ENCODE assay signal across 1 cellular context in genomic region chr9:92508018-92508417, GRCh38.
TF ChIP-seq lines count a peak whose summit lies in the region.

No MANE protein-coding gene starts in this region.

TF ChIP-seq in H1, 55 proteins besides CTCF, POLR2A, EP300 and RAD21 (continued from another document):
- TF ChIP-seq TCF12 (IDR thresholded peaks at IDR 0.05; ENCODE audit: low read depth, low read length) (no peak), FOSL1 (IDR thresholded peaks at IDR 0.05; ENCODE audit: insufficient read depth, low read depth, low read length) (no peak), CHD1 (IDR thresholded peaks at IDR 0.05; ENCODE audit: low read depth, low read length) (no peak), RNF2 (IDR thresholded peaks at IDR 0.05; ENCODE audit: borderline replicate concordance, low read depth, low read length, missing control alignments, poor library complexity, severe bottlenecking) (no peak), CBX8 (IDR thresholded peaks at IDR 0.05; ENCODE audit: borderline replicate concordance, low read depth, low read length) (no peak), HDAC6 (IDR thresholded peaks at IDR 0.05; ENCODE audit: low read depth, low read length) (no peak), RFX5 (IDR thresholded peaks at IDR 0.05; ENCODE audit: borderline replicate concordance, low read depth, low read length) (no peak), JUN (IDR thresholded peaks at IDR 0.05; ENCODE audit: low read depth, low read length) (no peak), KDM1A (IDR thresholded peaks at IDR 0.05; ENCODE audit: borderline replicate concordance, low read length) (no peak), PHF8 (conservative IDR thresholded peaks at IDR 0.05; ENCODE audit: low read depth, low read length) (no peak), YY1 (IDR thresholded peaks at IDR 0.05; ENCODE audit: low read depth, low read length) (no peak), ASH2L (IDR thresholded peaks at IDR 0.05; ENCODE audit: low read length) (no peak)
